ENCODE assay signal across 13 cellular contexts in genomic region chr3:106070187-106070586, GRCh38.
DNase-seq lines count a peak whose midpoint lies in the region; ATAC-seq and TF ChIP-seq lines count a peak whose summit lies in the region.
"Had no signal": no experiment of that assay in that cellular context is flagged by ENCODE, and none has a peak within 500 bp of the region (broad histone marks: within the 10 kb centered on the region; RNA-seq: fewer than 3 reads in every experiment).

No MANE protein-coding gene starts in this region.

- no peak overlapping the region for H3K4me3 ChIP-seq in tibial nerve

- no peak for TF ChIP-seq POLR2A in tibial nerve (IDR thresholded peaks at IDR 0.05)

- H3K27ac ChIP-seq in tibial nerve = peak overlapping the region in 3 of 4 donors; percentile 20 to 73 (median 70)

- peak; percentile 59 for ATAC-seq in Right ventricle myocardium superior (ENCODE audit: poor library complexity)
- ATAC-seq in natural killer cell = no peak
- no peak for ATAC-seq in HG03095 (IDR thresholded peaks at IDR 0.05; ENCODE audit: unreplicated experiment)
- ATAC-seq in activated CD4-positive, alpha-beta T cell treated with anti-CD3 and anti-CD28 coated beads for 36 hours = no peak

- no peak for TF ChIP-seq EP300 in tibial nerve (IDR thresholded peaks at IDR 0.05)

- H3K9me3 ChIP-seq in tibial nerve = no peaks in the 10 kb centered on the region

- POLR2A ChIA-PET in activated CD4-positive, alpha-beta T cell treated with anti-CD3 and anti-CD28 coated beads for 36 hours (lab: Charles Lee) = no interaction called here

- no peak overlapping the region for H3K4me3 Mint-ChIP-seq in activated naive CD4-positive, alpha-beta T cell treated with anti-CD3 and anti-CD28 coated beads, Interleukin-2, amount 50 U/mL, for 24 hours
- H3K4me3 Mint-ChIP-seq in activated naive CD4-positive, alpha-beta T cell treated with anti-CD3 and anti-CD28 coated beads, Interleukin-2, amount 10 ng/mL, durations not matched to agents 7 days and 5 days = no peak overlapping the region
- peak overlapping the region; percentile 54 for H3K4me3 Mint-ChIP-seq in natural killer cell
- no peak overlapping the region for H3K4me3 Mint-ChIP-seq in activated CD4-positive, alpha-beta T cell treated with anti-CD3 and anti-CD28 coated beads for 36 hours
- H3K4me3 Mint-ChIP-seq: CD14-positive monocyte had no signal

- peak overlapping the region; percentile 83 for H3K27ac Mint-ChIP-seq in activated naive CD4-positive, alpha-beta T cell treated with anti-CD3 and anti-CD28 coated beads, Interleukin-2, amount 50 U/mL, for 24 hours
- no peak overlapping the region for H3K27ac Mint-ChIP-seq in activated naive CD4-positive, alpha-beta T cell treated with anti-CD3 and anti-CD28 coated beads, Interleukin-2, amount 10 ng/mL, durations not matched to agents 7 days and 5 days
- H3K27ac Mint-ChIP-seq in natural killer cell = peak overlapping the region; percentile 57 to 93
- no peak overlapping the region for H3K27ac Mint-ChIP-seq in activated CD4-positive, alpha-beta T cell treated with anti-CD3 and anti-CD28 coated beads for 36 hours
- H3K27ac Mint-ChIP-seq: CD14-positive monocyte had no signal

- H3K36me3 Mint-ChIP-seq in activated naive CD4-positive, alpha-beta T cell treated with anti-CD3 and anti-CD28 coated beads, Interleukin-2, amount 50 U/mL, for 24 hours = peaks cover 2% of the 10 kb centered on the region
- peaks cover 4% of the 10 kb centered on the region for H3K36me3 Mint-ChIP-seq in activated naive CD4-positive, alpha-beta T cell treated with anti-CD3 and anti-CD28 coated beads, Interleukin-2, amount 10 ng/mL, durations not matched to agents 7 days and 5 days
- H3K36me3 Mint-ChIP-seq in natural killer cell = peaks cover 6% of the 10 kb centered on the region
- no peaks in the 10 kb centered on the region for H3K36me3 Mint-ChIP-seq in activated CD4-positive, alpha-beta T cell treated with anti-CD3 and anti-CD28 coated beads for 36 hours (ENCODE audit: low read depth)
- H3K36me3 Mint-ChIP-seq: CD14-positive monocyte had no signal

- peaks cover 0 to 26% (median 2%) of the 10 kb centered on the region in 4 donors for H3K4me1 ChIP-seq in tibial nerve

- H3K4me1 Mint-ChIP-seq in activated naive CD4-positive, alpha-beta T cell treated with anti-CD3 and anti-CD28 coated beads, Interleukin-2, amount 50 U/mL, for 24 hours = peaks cover 10% of the 10 kb centered on the region
- H3K4me1 Mint-ChIP-seq in activated naive CD4-positive, alpha-beta T cell treated with anti-CD3 and anti-CD28 coated beads, Interleukin-2, amount 10 ng/mL, durations not matched to agents 7 days and 5 days = peaks cover 10% of the 10 kb centered on the region
- peaks cover 18 to 21% of the 10 kb centered on the region in 2 donors for H3K4me1 Mint-ChIP-seq in natural killer cell
- peaks cover 15% of the 10 kb centered on the region for H3K4me1 Mint-ChIP-seq in activated CD4-positive, alpha-beta T cell treated with anti-CD3 and anti-CD28 coated beads for 36 hours
- H3K4me1 Mint-ChIP-seq: CD14-positive monocyte had no signal

- TF ChIP-seq CTCF in natural killer cell (IDR thresholded peaks at IDR 0.05) (no peak), tibial nerve (IDR thresholded peaks at IDR 0.05) (no peak)

- 72% methylated on average over 3 of the region's 3 CpGs for WGBS in tibial nerve, 2 donors

- H3K9me3 Mint-ChIP-seq in activated naive CD4-positive, alpha-beta T cell treated with anti-CD3 and anti-CD28 coated beads, Interleukin-2, amount 50 U/mL, for 24 hours = peaks cover 9% of the 10 kb centered on the region
- H3K9me3 Mint-ChIP-seq in activated naive CD4-positive, alpha-beta T cell treated with anti-CD3 and anti-CD28 coated beads, Interleukin-2, amount 10 ng/mL, durations not matched to agents 7 days and 5 days = peaks cover 13% of the 10 kb centered on the region
- H3K9me3 Mint-ChIP-seq in natural killer cell = peaks cover 2% of the 10 kb centered on the region in 2 donors
- peaks cover 2% of the 10 kb centered on the region for H3K9me3 Mint-ChIP-seq in activated CD4-positive, alpha-beta T cell treated with anti-CD3 and anti-CD28 coated beads for 36 hours (ENCODE audit: low read depth)

- CTCF ChIA-PET in activated naive CD4-positive, alpha-beta T cell treated with anti-CD3 and anti-CD28 coated beads, Interleukin-2, amount 10 ng/mL, durations not matched to agents 7 days and 5 days (lab: Charles Lee) = no interaction called here
- CTCF ChIA-PET in activated CD4-positive, alpha-beta T cell treated with anti-CD3 and anti-CD28 coated beads for 36 hours (lab: Charles Lee) = no interaction called here

- no peaks in the 10 kb centered on the region for H3K36me3 ChIP-seq in tibial nerve

- DNase-seq in activated naive CD4-positive, alpha-beta T cell treated with anti-CD3 and anti-CD28 coated beads, Interleukin-2, amount 10 ng/mL, durations not matched to agents 7 days and 5 days = no peak
- DNase-seq in Right ventricle myocardium superior (no peak), natural killer cell (no peak), tibial nerve (ENCODE audit: low spot score in 2 of 2) (no peak)
- DNase-seq in activated CD4-positive, alpha-beta T cell treated with anti-CD3 and anti-CD28 coated beads for 36 hours = no peak
- DNase-seq: Karpas-422, NCI-H1694, NCI-H446 treated with DMSO at 0.1 percent for 48 hours, NCI-H526 treated with DMSO at 0.1 percent for 48 hours, SHP77 had no signal

- intact Hi-C loops in Right ventricle myocardium superior (cut with DNase I) = no loop called here
- intact Hi-C loops in natural killer cell (cut with micrococcal nuclease) = no loop called here
- intact Hi-C loops in activated CD4-positive, alpha-beta T cell treated with anti-CD3 and anti-CD28 coated beads for 36 hours (cut with DNase I, micrococcal nuclease) = no loop called here

- H3K27me3 Mint-ChIP-seq in activated naive CD4-positive, alpha-beta T cell treated with anti-CD3 and anti-CD28 coated beads, Interleukin-2, amount 50 U/mL, for 24 hours = no peaks in the 10 kb centered on the region
- no peaks in the 10 kb centered on the region for H3K27me3 Mint-ChIP-seq in activated naive CD4-positive, alpha-beta T cell treated with anti-CD3 and anti-CD28 coated beads, Interleukin-2, amount 10 ng/mL, durations not matched to agents 7 days and 5 days
- H3K27me3 Mint-ChIP-seq in natural killer cell (ENCODE audit: low read depth in 2 of 2) = no peaks in the 10 kb centered on the region
- no peaks in the 10 kb centered on the region for H3K27me3 Mint-ChIP-seq in activated CD4-positive, alpha-beta T cell treated with anti-CD3 and anti-CD28 coated beads for 36 hours

- no peaks in the 10 kb centered on the region for H3K27me3 ChIP-seq in tibial nerve

Comparison
In these comparisons a context has a peak if more than half of its experiments do, and no peak if none do; other contexts are left out.
1. H3K27ac Mint-ChIP-seq: peak in activated naive CD4-positive, alpha-beta T cell treated with anti-CD3 and anti-CD28 coated beads, Interleukin-2, amount 50 U/mL, for 24 hours (single experiment) and natural killer cell (2 of 2); none in activated naive CD4-positive, alpha-beta T cell treated with anti-CD3 and anti-CD28 coated beads, Interleukin-2, amount 10 ng/mL, durations not matched to agents 7 days and 5 days (single experiment) and activated CD4-positive, alpha-beta T cell treated with anti-CD3 and anti-CD28 coated beads for 36 hours (single experiment).